ENCODE assay signal across 1 cellular context in genomic region chr18:50586710-50587109, GRCh38.
TF ChIP-seq lines count a peak whose summit lies in the region.

No MANE protein-coding gene starts in this region.

TF ChIP-seq in K562, 482 proteins besides CTCF, POLR2A, EP300 and RAD21:
- no peak for TF ChIP-seq MGA (IDR thresholded peaks at IDR 0.05)
- no peak for TF ChIP-seq PBX2 (CRISPR knock-in tag; IDR thresholded peaks at IDR 0.05; ENCODE audit: low read depth)
- no peak for TF ChIP-seq PBX2 (tag; conservative IDR thresholded peaks at IDR 0.05; ENCODE audit: low read depth)
- no peak for TF ChIP-seq TCFL5 (CRISPR knock-in tag; conservative IDR thresholded peaks at IDR 0.05)
- TF ChIP-seq POLR2AphosphoS2 (IDR thresholded peaks at IDR 0.05; ENCODE audit: low read length), result no peak
- TF ChIP-seq SETDB1 (IDR thresholded peaks at IDR 0.05; ENCODE audit: low read length), result no peak
- no peak for TF ChIP-seq CGGBP1 (CRISPR knock-in tag; IDR thresholded peaks at IDR 0.05)
- no peak for TF ChIP-seq CREM (IDR thresholded peaks at IDR 0.05; ENCODE audit: low read depth)
- TF ChIP-seq TSC22D4 (tag; IDR thresholded peaks at IDR 0.05), result no peak
- TF ChIP-seq KDM2B (CRISPR knock-in tag; IDR thresholded peaks at IDR 0.05), result no peak
- no peak for TF ChIP-seq AFF4 (CRISPR knock-in tag; IDR thresholded peaks at IDR 0.05)
- no peak for TF ChIP-seq ZNF785 (CRISPR knock-in tag; IDR thresholded peaks at IDR 0.05)
- no peak for TF ChIP-seq FUS (optimal IDR thresholded peaks at IDR 0.05; ENCODE audit: low read depth, low read length)
- no peak for TF ChIP-seq ARNT (IDR thresholded peaks at IDR 0.05)
- no peak for TF ChIP-seq TCF7L2 (IDR thresholded peaks at IDR 0.05; ENCODE audit: low read depth, low read length)
- no peak for TF ChIP-seq CREB3L1 (IDR thresholded peaks at IDR 0.05; ENCODE audit: borderline replicate concordance, low read depth)
- no peak for TF ChIP-seq KLF10 (CRISPR knock-in tag; IDR thresholded peaks at IDR 0.05)
- TF ChIP-seq CBX1 (IDR thresholded peaks at IDR 0.05; ENCODE audit: low read depth), result no peak
- TF ChIP-seq GABPA (tag; conservative IDR thresholded peaks at IDR 0.05; ENCODE audit: low read depth), result no peak
- TF ChIP-seq CSDE1 (IDR thresholded peaks at IDR 0.05), result no peak
